ENCODE assay signal across 8 cellular contexts in the genomic region with DNA sequence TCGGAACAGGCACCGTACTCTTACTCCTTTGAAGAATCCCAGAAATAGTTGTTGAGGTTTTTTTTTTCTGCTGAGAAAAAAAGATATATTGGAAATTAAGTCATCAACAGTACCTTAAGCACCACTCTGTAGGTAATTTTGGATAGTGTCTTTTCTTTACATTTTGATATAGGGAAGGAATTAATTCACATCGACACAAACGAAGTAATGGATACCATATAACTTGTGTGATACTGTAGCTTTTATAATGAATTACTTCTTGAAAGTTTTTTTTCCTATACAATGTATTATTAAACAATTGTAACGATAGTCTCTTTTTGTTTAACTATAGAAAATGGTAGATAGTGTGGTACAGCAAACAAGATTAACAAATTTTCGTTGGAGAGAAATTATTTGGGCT. TPM values are rescaled to one million over a fixed set of nuclear protein-coding genes. Genes with fewer than 3 reads are reported as not detected.
A peak's percentile ranks its signal among the peaks of the same experiment; 100 is the strongest.
DNase-seq lines count a peak whose midpoint lies in the region; ATAC-seq and TF ChIP-seq lines count a peak whose summit lies in the region.

No MANE protein-coding gene starts in this region.

- no peak overlapping the region for H2BK15ac ChIP-seq in mesenchymal stem cell (ENCODE audit: low read depth, poor library complexity, severe bottlenecking)

- peak overlapping the region; percentile 72 for H3K4me3 Mint-ChIP-seq in activated naive CD4-positive, alpha-beta T cell treated with anti-CD3 and anti-CD28 coated beads for 36 hours
- peak overlapping the region; percentile 86 to 94 (median 92) for H3K4me3 Mint-ChIP-seq in brain

- TF ChIP-seq EP300 in transverse colon (IDR thresholded peaks at IDR 0.05; ENCODE audit: low read depth) = no peak

- no peak overlapping the region for H3K14ac ChIP-seq in mesenchymal stem cell (ENCODE audit: low read length in 2 of 2)

- no peak overlapping the region for H3K4me2 ChIP-seq in mesenchymal stem cell (ENCODE audit: low read length, poor library complexity, severe bottlenecking)

- H3K27me3 Mint-ChIP-seq in activated naive CD4-positive, alpha-beta T cell treated with anti-CD3 and anti-CD28 coated beads for 36 hours (ENCODE audit: low read depth) = peaks cover 62% of the 10 kb centered on the region
- peaks cover 12% of the 10 kb centered on the region for H3K27me3 Mint-ChIP-seq in brain

- CTCF ChIA-PET in activated naive CD4-positive, alpha-beta T cell treated with anti-CD3 and anti-CD28 coated beads for 36 hours (lab: Charles Lee) = interaction anchor here (0.6 to 1.7 kb wide), 10 partner anchors 16 to 465 kb away, joined by 3 to 6 read pairs (median 4); no protein-coding TSS in a partner anchor

- no peaks in the 10 kb centered on the region for H3K9me3 Mint-ChIP-seq in activated naive CD4-positive, alpha-beta T cell treated with anti-CD3 and anti-CD28 coated beads for 36 hours
- no peaks in the 10 kb centered on the region for H3K9me3 Mint-ChIP-seq in brain

- no peak overlapping the region for H2AFZ ChIP-seq in mesenchymal stem cell (ENCODE audit: low read depth, low read length)

- H2BK12ac ChIP-seq in mesenchymal stem cell (ENCODE audit: low read length in 2 of 2) = no peak overlapping the region

- TF ChIP-seq CTCF in brain (conservative IDR thresholded peaks at IDR 0.05) (no peak), transverse colon (IDR thresholded peaks at IDR 0.05) (no peak)

- no peak for ATAC-seq in HG03108 (IDR thresholded peaks at IDR 0.05; ENCODE audit: unreplicated experiment)
- ATAC-seq in GM21423 (IDR thresholded peaks at IDR 0.05; ENCODE audit: unreplicated experiment) = no peak

- no peaks in the 10 kb centered on the region for H3K36me3 Mint-ChIP-seq in activated naive CD4-positive, alpha-beta T cell treated with anti-CD3 and anti-CD28 coated beads for 36 hours (ENCODE audit: low read depth)
- H3K36me3 Mint-ChIP-seq in brain = no peaks in the 10 kb centered on the region

- H3K9ac ChIP-seq in mesenchymal stem cell (ENCODE audit: low read length) = peak overlapping the region; percentile 94

- peaks cover 17% of the 10 kb centered on the region for H3K4me1 Mint-ChIP-seq in activated naive CD4-positive, alpha-beta T cell treated with anti-CD3 and anti-CD28 coated beads for 36 hours (ENCODE audit: low read depth)
- peaks cover 41% of the 10 kb centered on the region for H3K4me1 Mint-ChIP-seq in brain

- no peak overlapping the region for H3K4ac ChIP-seq in mesenchymal stem cell (ENCODE audit: low read depth in 1 of 2, low read length in 2 of 2)

- H3K4me3 ChIP-seq in mesenchymal stem cell (ENCODE audit: insufficient read depth in 1 of 2, low read depth in 1 of 2, low read length in 2 of 2) (peak overlapping the region in 1 of 2 experiments; percentile 92), transverse colon (peak overlapping the region in 3 of 4 donors; percentile 77 to 91 (median 80))

- H4K8ac ChIP-seq in mesenchymal stem cell (ENCODE audit: low read length) = no peak overlapping the region

- H3K27ac Mint-ChIP-seq in activated naive CD4-positive, alpha-beta T cell treated with anti-CD3 and anti-CD28 coated beads for 36 hours = peak overlapping the region; percentile 41
- peak overlapping the region in 2 of 5 experiments; percentile 83 to 86 for H3K27ac Mint-ChIP-seq in brain

- 88% methylated on average over 4 of the region's 6 CpGs for WGBS in mesenchymal stem cell
- 57 to 69% methylated on average over 4 to 6 of the region's 6 CpGs for WGBS in transverse colon (ENCODE audit: low coverage in 1 of 2), 2 donors

- no peak overlapping the region for H2BK120ac ChIP-seq in mesenchymal stem cell (ENCODE audit: low read depth, low read length)

- H3K23ac ChIP-seq in mesenchymal stem cell (ENCODE audit: low read length in 2 of 2) = no peak overlapping the region

- H3K27ac ChIP-seq in mesenchymal stem cell (ENCODE audit: low read length, poor library complexity, severe bottlenecking) (no peak overlapping the region), transverse colon (peak overlapping the region; percentile 93 to 99 (median 97))

- no peak overlapping the region for H4K91ac ChIP-seq in mesenchymal stem cell (ENCODE audit: low read length)

- intact Hi-C loops in activated naive CD4-positive, alpha-beta T cell treated with anti-CD3 and anti-CD28 coated beads for 36 hours (cut with micrococcal nuclease) = loop anchor here (1.0 to 2.0 kb wide), 4 partner anchors 138 to 467 kb away; no protein-coding TSS in a partner anchor
- intact Hi-C loops in transverse colon (cut with DNase I; ENCODE audit: low total_unique reads) = loop anchor here (5.0 kb wide), 1 partner anchor 376 kb away; no protein-coding TSS in a partner anchor

- no peak overlapping the region for H2BK5ac ChIP-seq in mesenchymal stem cell (ENCODE audit: low read depth, low read length, poor library complexity, severe bottlenecking)

- H3K18ac ChIP-seq in mesenchymal stem cell (ENCODE audit: low read depth in 1 of 2, low read length in 2 of 2) = no peak overlapping the region

- in situ Hi-C loops in transverse colon (cut with MboI; ENCODE audit: low pct_ligation_motif_present in 1 of 4, low pct_unique_long_range_greater_than_20kb in 1 of 4, low sequenced_read_pairs in 3 of 4) = loop anchor here (5.0 to 25.0 kb wide), 3 partner anchors 378 to 466 kb away; no protein-coding TSS in a partner anchor
- in situ Hi-C loops in ACHN (cut with HindIII; ENCODE audit: low pct_ligation_motif_present, low pct_unique_long_range_greater_than_20kb, low sequenced_read_pairs) = no loop called here

- H3K9me3 ChIP-seq in mesenchymal stem cell (ENCODE audit: control insufficient read depth, low read length) (no peaks in the 10 kb centered on the region), transverse colon (no peaks in the 10 kb centered on the region)

- no peaks in the 10 kb centered on the region for H3K27me3 ChIP-seq in mesenchymal stem cell (ENCODE audit: control insufficient read depth in 1 of 2, insufficient read depth in 1 of 2, low read length in 2 of 2)
- no peaks in the 10 kb centered on the region for H3K27me3 ChIP-seq in transverse colon

- no peaks in the 10 kb centered on the region for H3K36me3 ChIP-seq in mesenchymal stem cell (ENCODE audit: control insufficient read depth in 1 of 2, insufficient read depth in 2 of 2, low read depth in 1 of 2, low read length in 2 of 2)
- H3K36me3 ChIP-seq in transverse colon = no peaks in the 10 kb centered on the region

- H3K79me1 ChIP-seq in mesenchymal stem cell (replicated peaks; ENCODE audit: low read length, poor library complexity, severe bottlenecking) = peaks cover 2% of the 10 kb centered on the region

- no peak for DNase-seq in activated naive CD4-positive, alpha-beta T cell treated with anti-CD3 and anti-CD28 coated beads for 36 hours
- DNase-seq in activated naive CD4-positive, alpha-beta T cell treated with Interleukin-2 at 50 U/mL for 16 hours = no peak
- no peak for DNase-seq in mesenchymal stem cell
- DNase-seq in transverse colon = no peak
- DNase-seq in ACHN = no peak

- no peak for TF ChIP-seq POLR2A in transverse colon (IDR thresholded peaks at IDR 0.05)

- H2AK5ac ChIP-seq in mesenchymal stem cell (ENCODE audit: low read length, severe bottlenecking) = no peak overlapping the region

- H3K4me1 ChIP-seq in mesenchymal stem cell (ENCODE audit: control insufficient read depth, insufficient read depth, low read depth, low read length) (no peaks in the 10 kb centered on the region), transverse colon (peaks cover 0 to 20% (median 11%) of the 10 kb centered on the region in 4 donors)

RNA-seq across cellular contexts. Expression of gene IKZF2, which starts 1.5 kb away (rescaled TPM):
- total RNA-seq in activated naive CD4-positive, alpha-beta T cell treated with anti-CD3 and anti-CD28 coated beads for 36 hours = 1 to 10 TPM; 1.6 to 1.7 TPM
- 1.3 TPM for polyA plus RNA-seq in brain (ENCODE audit: insufficient read depth, low read depth, low replicate concordance)
- 0.61 TPM for polyA plus RNA-seq in mesenchymal stem cell (2013, experiment 1 of 2)
- 0.63 TPM for polyA plus RNA-seq in mesenchymal stem cell (2013, experiment 2 of 2)
- 10 to 100 TPM in 3 of 4 donors, 1 to 10 TPM in 1; 1.8 to 15.6 (median 12.3) TPM for total RNA-seq in transverse colon
